ENCODE assay signal across 26 cellular contexts in genomic region chr20:31808481-31808880, GRCh38. TPM values are rescaled to one million over a fixed set of nuclear protein-coding genes. Genes with fewer than 3 reads are reported as not detected.
"Had no signal": no experiment of that assay in that cellular context is flagged by ENCODE, and none has a peak within 500 bp of the region (broad histone marks: within the 10 kb centered on the region; RNA-seq: fewer than 3 reads in every experiment).

No MANE protein-coding gene starts in this region.

- ATAC-seq: activated CD4-positive, alpha-beta T cell treated with anti-CD3 and anti-CD28 coated beads for 36 hours; left colon; stimulated activated naive CD8-positive, alpha-beta T cell treated with anti-CD3 and anti-CD28 coated beads, Interleukin-15, Interleukin-2, amounts not matched to agents 100 U/mL and 50 U/mL, for 24 hours had no signal

- H3K27ac ChIP-seq: thyroid gland had no signal

- H3K36me3 ChIP-seq: thyroid gland had no signal

- H3K9me3 ChIP-seq: thyroid gland had no signal

- DNase-seq: activated B cell treated with CpG ODN at 0.5 μM for 24 hours; activated CD4-positive, alpha-beta memory T cell treated with anti-CD3 and anti-CD28 coated beads for 36 hours; activated CD4-positive, alpha-beta T cell treated with anti-CD3 and anti-CD28 coated beads for 36 hours; activated naive CD4-positive, alpha-beta T cell treated with Interleukin-2 at 50 U/mL for 16 hours; activated naive CD8-positive, alpha-beta T cell treated with anti-CD3 and anti-CD28 coated beads for 36 hours; activated T-cell treated with anti-CD3 and anti-CD28 coated beads, Interleukin-2, amount 50 U/mL, for 48 hours; cerebellar nuclear complex; effector CD4-positive, alpha-beta T cell; head of caudate nucleus; hypothalamus; islet precursor cell; left colon; mesenchymal stem cell; naive B cell; occipital lobe; stimulated activated CD4-positive, alpha-beta T cell treated with anti-CD3 and anti-CD28 coated beads, Interleukin-12 subunit alpha, Interleukin-12 subunit beta, amount 100 ng/mL, for 4 hours; stimulated activated CD4-positive, alpha-beta T cell treated with anti-CD3 and anti-CD28 coated beads, Interleukin-4, amount 100 ng/mL, for 4 hours; stimulated activated naive CD8-positive, alpha-beta T cell treated with anti-CD3 and anti-CD28 coated beads, Interleukin-15, Interleukin-2, amounts not matched to agents 100 U/mL and 50 U/mL, for 24 hours; T1000; thyroid gland had no signal

- H3K4me3 ChIP-seq: thyroid gland had no signal

- H3K27me3 ChIP-seq: thyroid gland had no signal

RNA-seq across cellular contexts. Expression of gene MYLK2, which starts 10.7 kb away (rescaled TPM):
- total RNA-seq: activated B cell treated with CpG ODN at 0.5 μM for 24 hours, bronchial epithelial cell, mucosa of gallbladder, posterior vena cava, subcutaneous adipose tissue, ureter had no signal

RNA-seq across cellular contexts. Expression of gene FOXS1, which starts 36.9 kb away (rescaled TPM):
- total RNA-seq: activated B cell treated with CpG ODN at 0.5 μM for 24 hours; activated CD4-positive, alpha-beta memory T cell treated with anti-CD3 and anti-CD28 coated beads for 36 hours; activated CD4-positive, alpha-beta T cell treated with anti-CD3 and anti-CD28 coated beads for 36 hours; activated naive CD8-positive, alpha-beta T cell treated with anti-CD3 and anti-CD28 coated beads for 36 hours; bronchial epithelial cell; neural crest cell; subcutaneous adipose tissue; ureter had no signal
